ENCODE assay signal across 14 cellular contexts in genomic region chr7:154646126-154647013, GRCh38.
DNase-seq lines count a peak whose midpoint lies in the region; ATAC-seq and TF ChIP-seq lines count a peak whose summit lies in the region.
"Had no signal": no experiment of that assay in that cellular context is flagged by ENCODE, and none has a peak within 500 bp of the region (broad histone marks: within the 10 kb centered on the region; RNA-seq: fewer than 3 reads in every experiment).

No MANE protein-coding gene starts in this region.

- ATAC-seq in HG03025 (IDR thresholded peaks at IDR 0.05; ENCODE audit: low FRiP score, unreplicated experiment) (no peak), left lobe of liver (no peak)
- ATAC-seq: A549 had no signal

- H3K4me3 ChIP-seq in MG63 (no peak overlapping the region), astrocyte of the spinal cord (ENCODE audit: low read depth, low read length) (no peak overlapping the region)
- H3K4me3 ChIP-seq: A549, HAP-1 had no signal

- no peak for TF ChIP-seq CTCF in astrocyte of the spinal cord (IDR thresholded peaks at IDR 0.05; ENCODE audit: low read depth, low read length)

- H3K36me3 ChIP-seq in MG63, result no peaks in the 10 kb centered on the region
- H3K36me3 ChIP-seq: BE2C, HAP-1 had no signal

- H3K9me3 ChIP-seq in MG63, result no peaks in the 10 kb centered on the region
- H3K9me3 ChIP-seq: A549, HAP-1 had no signal

- DNase-seq in MG63 (peak; percentile 5), RPMI8226 (peak; percentile 67), astrocyte of the spinal cord (ENCODE audit: low read depth, low spot score) (peak; percentile 15), T-helper 9 cell (no peak), left lobe of liver (ENCODE audit: low spot score) (no peak)
- DNase-seq in activated CD4-positive, alpha-beta T cell treated with anti-CD3 and anti-CD28 coated beads for 1 hour, result no peak
- DNase-seq: BE2C; CD4-positive, alpha-beta memory T cell; DMS79; EL; GOT3 had no signal

- in situ Hi-C loops in astrocyte of the spinal cord (cut with HindIII; ENCODE audit: low sequenced_read_pairs), result no loop called here

- H3K27me3 ChIP-seq in MG63, result no peaks in the 10 kb centered on the region
- H3K27me3 ChIP-seq: BE2C had no signal

Comparison
In these comparisons a context has a peak if more than half of its experiments do, and no peak if none do; other contexts are left out.
1. DNase-seq: peak in MG63 (single experiment), RPMI8226 (single experiment) and astrocyte of the spinal cord (single experiment); none in T-helper 9 cell (single experiment), left lobe of liver (single experiment) and activated CD4-positive, alpha-beta T cell treated with anti-CD3 and anti-CD28 coated beads for 1 hour (single experiment).